ENCODE assay signal across 8 cellular contexts in the genomic region with DNA sequence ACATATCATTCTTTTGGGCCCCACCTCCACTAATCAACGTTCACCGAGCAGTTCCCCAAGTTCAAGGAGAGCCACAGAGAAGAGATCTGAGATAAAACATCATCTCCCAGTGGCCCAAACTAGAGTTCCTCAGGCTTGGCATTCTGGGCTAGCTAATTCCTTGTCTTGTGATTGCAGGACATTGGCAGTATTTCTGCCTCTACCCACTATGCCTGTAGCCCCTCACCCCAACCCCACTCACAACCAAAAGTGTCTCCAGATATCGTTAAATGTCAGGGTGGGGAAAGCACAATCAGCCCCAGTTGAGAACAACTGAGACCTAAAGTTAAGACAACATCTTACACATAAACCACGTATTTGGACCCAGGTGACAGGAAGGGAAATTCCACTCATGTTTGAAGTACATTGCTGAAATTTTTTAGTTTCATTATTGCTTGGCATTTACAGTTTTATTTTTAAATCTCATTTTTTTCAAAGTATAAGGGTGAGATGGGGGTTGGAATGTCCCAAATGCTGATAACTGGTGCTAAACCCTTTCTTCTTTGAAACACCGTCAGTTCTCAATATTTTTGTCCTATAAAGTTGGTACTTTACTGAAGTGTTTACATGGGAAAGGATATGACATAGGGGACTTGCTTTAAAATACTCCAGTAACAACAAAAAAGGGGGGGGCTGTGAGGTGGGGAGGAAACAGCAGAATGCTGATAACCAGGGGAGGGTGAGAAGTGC.
A peak's percentile ranks its signal among the peaks of the same experiment; 100 is the strongest.
DNase-seq lines count a peak whose midpoint lies in the region; ATAC-seq and TF ChIP-seq lines count a peak whose summit lies in the region.

No MANE protein-coding gene starts in this region.

- peak; percentile 41 for DNase-seq in NCI-H2171 treated with DMSO at 0.1 percent for 48 hours (lab: John Stamatoyannopoulos, UW)
- DNase-seq in NCI-H2171 (lab: John Stamatoyannopoulos, UW), result no peak
- DNase-seq in T-helper 2 cell, result peak in 4 of 5 experiments; percentile 14 to 90 (median 50)
- DNase-seq in choroid plexus epithelial cell (ENCODE audit: low read depth), result peak; percentile 84
- no peak for DNase-seq in HAP-1 (ENCODE audit: low spot score in 2 of 2)

- H3K27me3 ChIP-seq in muscle layer of duodenum (ENCODE audit: low read depth, low read length) (no peaks in the 10 kb centered on the region), HAP-1 (ENCODE audit: low read depth) (no peaks in the 10 kb centered on the region)

- H3K9me3 ChIP-seq in muscle layer of duodenum (ENCODE audit: control insufficient read depth in 1 of 2, low read length in 2 of 2) (no peaks in the 10 kb centered on the region), HAP-1 (no peaks in the 10 kb centered on the region)

- H3K36me3 ChIP-seq in muscle layer of duodenum (ENCODE audit: control insufficient read depth in 1 of 2, insufficient read depth in 2 of 2, low read length in 2 of 2) (peaks cover 0 to 5% of the 10 kb centered on the region in 2 donors), HAP-1 (replicated peaks) (peaks cover 9% of the 10 kb centered on the region; the same call in 1 of the 2 replicates)

- H3K4me3 ChIP-seq in choroid plexus epithelial cell (ENCODE audit: low read depth, low read length) (peak overlapping the region; percentile 4), muscle layer of duodenum (ENCODE audit: low read depth in 1 of 2, low read length in 2 of 2) (peak overlapping the region; percentile 28 to 33), HAP-1 (no peak overlapping the region)

- in situ Hi-C loops in HAP-1 (cut with MboI; ENCODE audit: low sequenced_read_pairs), result no loop called here

- TF ChIP-seq CTCF in choroid plexus epithelial cell (conservative IDR thresholded peaks at IDR 0.05; ENCODE audit: low read depth, low read length), result no peak

- ATAC-seq in HG02981 (IDR thresholded peaks at IDR 0.05; ENCODE audit: unreplicated experiment) (peak; percentile 54), HG02970 (IDR thresholded peaks at IDR 0.05; ENCODE audit: low FRiP score, unreplicated experiment) (no peak)

- H3K4me1 ChIP-seq in muscle layer of duodenum (ENCODE audit: control insufficient read depth in 1 of 2, insufficient read depth in 2 of 2, low read length in 2 of 2) (peaks cover 16 to 22% of the 10 kb centered on the region in 2 donors), HAP-1 (peaks cover 3% of the 10 kb centered on the region; the same call in 1 of the 2 replicates)

- peak overlapping the region; percentile 92 for H3K27ac ChIP-seq in muscle layer of duodenum (ENCODE audit: low read length)

Comparison
In these comparisons a context has a peak if more than half of its experiments do, and no peak if none do; other contexts are left out.
1. DNase-seq: peak in NCI-H2171 treated with DMSO at 0.1 percent for 48 hours (single experiment), T-helper 2 cell (4 of 5) and choroid plexus epithelial cell (single experiment); none in NCI-H2171 (single experiment) and HAP-1 (0 of 2).